In genomic region chrX:47603125-47603524, GRCh38 we compare ENCODE assay signal across 1 cellular context. TPM values are rescaled to one million over a fixed set of nuclear protein-coding genes. Genes with fewer than 3 reads are reported as not detected.
"Had no signal": no experiment of that assay in that cellular context is flagged by ENCODE, and none has a peak within 500 bp of the region (broad histone marks: within the 10 kb centered on the region; RNA-seq: fewer than 3 reads in every experiment).

No MANE protein-coding gene starts in this region.

RNA-seq across cellular contexts. Expression of gene SYN1, which starts 16.5 kb away (rescaled TPM):
- total RNA-seq: activated B cell treated with CpG ODN at 0.5 μM for 24 hours had no signal
